Comparison of ENCODE assay signal across 21 cellular contexts in the genomic region with DNA sequence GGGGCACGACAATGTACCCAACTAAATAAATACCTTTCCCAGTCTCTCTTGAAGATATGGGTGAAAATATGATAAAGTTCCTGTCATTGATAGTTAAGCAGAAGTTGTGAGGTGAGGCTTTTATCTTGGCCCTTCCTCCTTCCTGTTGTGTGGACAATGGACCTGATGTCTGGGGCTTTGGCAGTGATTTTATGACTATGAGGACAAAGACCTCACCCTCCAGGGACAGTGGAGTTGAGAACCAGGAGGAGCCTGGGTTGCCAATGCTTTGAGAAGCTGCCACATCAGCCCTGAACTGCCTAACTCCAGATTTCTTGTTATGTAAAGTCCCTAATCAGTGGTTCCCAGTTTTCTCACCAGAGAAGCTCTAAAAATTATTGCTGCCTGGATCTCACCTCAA. TPM values are rescaled to one million over a fixed set of nuclear protein-coding genes. Genes with fewer than 3 reads are reported as not detected.
A peak's percentile ranks its signal among the peaks of the same experiment; 100 is the strongest.
DNase-seq lines count a peak whose midpoint lies in the region; ATAC-seq and FAIRE-seq lines count a peak whose summit lies in the region.
"Had no signal": no experiment of that assay in that cellular context is flagged by ENCODE, and none has a peak within 500 bp of the region (broad histone marks: within the 10 kb centered on the region; RNA-seq: fewer than 3 reads in every experiment).

No MANE protein-coding gene starts in this region.

- no peaks in the 10 kb centered on the region for H3K9me3 ChIP-seq in SK-N-MC (ENCODE audit: low read depth, low read length)
- no peaks in the 10 kb centered on the region for H3K9me3 ChIP-seq in small intestine (ENCODE audit: control insufficient read depth, low read depth)
- H3K9me3 ChIP-seq: HAP-1 had no signal

- 50 to 80% (median 58%) methylated on average over 1 of the region's 1 CpG for WGBS in small intestine, 3 donors

- ATAC-seq in HG03039 (IDR thresholded peaks at IDR 0.05; ENCODE audit: unreplicated experiment) (no peak), GM21381 (IDR thresholded peaks at IDR 0.05; ENCODE audit: unreplicated experiment) (no peak)
- ATAC-seq: GM12878 had no signal

- H3K27ac ChIP-seq in SK-N-MC (peak overlapping the region; percentile 80; the same call in 1 of the 2 replicates), small intestine (ENCODE audit: low read depth in 1 of 2, low read length in 1 of 2) (no peak overlapping the region)
- H3K27ac ChIP-seq: BLaER1, C4-2B had no signal

- FAIRE-seq in small intestine (lab: Jason Lieb, UNC), result no peak
- FAIRE-seq: D721Med, GM12878, GM18507, H54 had no signal

- DNase-seq in SK-N-MC (ENCODE audit: low read depth, low spot score), result no peak
- peak; percentile 22 for DNase-seq in islet precursor cell
- DNase-seq in small intestine, result peak; percentile 75
- DNase-seq in SKM-1 (lab: John Stamatoyannopoulos, UW; ENCODE audit: unreplicated experiment), result no peak
- DNase-seq: CD4-positive, alpha-beta T cell; CD8-positive, alpha-beta memory T cell; DMS 273 treated with DMSO at 0.1 percent for 48 hours; DMS79; EL; GDM1; GOT3; HFFc6 had no signal

- H3K36me3 ChIP-seq in SK-N-MC (ENCODE audit: insufficient read depth, low read length) (no peaks in the 10 kb centered on the region), small intestine (ENCODE audit: control insufficient read depth in 2 of 2, insufficient read depth in 2 of 2, low read length in 2 of 2) (no peaks in the 10 kb centered on the region)
- H3K36me3 ChIP-seq: BLaER1, HAP-1 had no signal

- no peaks in the 10 kb centered on the region for H3K27me3 ChIP-seq in small intestine (ENCODE audit: control insufficient read depth in 2 of 2, insufficient read depth in 2 of 2, low read length in 2 of 2)
- H3K27me3 ChIP-seq: BLaER1 had no signal

- no peak overlapping the region for H3K9ac ChIP-seq in SK-N-MC (ENCODE audit: insufficient read length)
- H3K9ac ChIP-seq: BLaER1 had no signal

- H3K4me3 ChIP-seq in SK-N-MC (peak overlapping the region; percentile 55), small intestine (ENCODE audit: low read depth in 1 of 2, low read length in 2 of 2) (no peak overlapping the region)
- H3K4me3 ChIP-seq: BLaER1, GM12878, HAP-1 had no signal

- H3K4me1 ChIP-seq in small intestine (ENCODE audit: control insufficient read depth in 2 of 2, insufficient read depth in 1 of 2, low read depth in 1 of 2, low read length in 1 of 2), result no peaks in the 10 kb centered on the region
- H3K4me1 ChIP-seq: HAP-1 had no signal

RNA-seq across cellular contexts. Expression of a gene that starts 20.8 kb away (rescaled TPM):
- 10 to 100 TPM; 28.9 to 38.3 (median 35.8) TPM for polyA plus RNA-seq in small intestine

Comparison
In these comparisons a context has a peak if more than half of its experiments do, and no peak if none do; other contexts are left out.
1. DNase-seq: peak in islet precursor cell (single experiment) and small intestine (single experiment); none in SK-N-MC (single experiment) and SKM-1 (single experiment).